ENCODE assay signal across 16 cellular contexts in the genomic region with DNA sequence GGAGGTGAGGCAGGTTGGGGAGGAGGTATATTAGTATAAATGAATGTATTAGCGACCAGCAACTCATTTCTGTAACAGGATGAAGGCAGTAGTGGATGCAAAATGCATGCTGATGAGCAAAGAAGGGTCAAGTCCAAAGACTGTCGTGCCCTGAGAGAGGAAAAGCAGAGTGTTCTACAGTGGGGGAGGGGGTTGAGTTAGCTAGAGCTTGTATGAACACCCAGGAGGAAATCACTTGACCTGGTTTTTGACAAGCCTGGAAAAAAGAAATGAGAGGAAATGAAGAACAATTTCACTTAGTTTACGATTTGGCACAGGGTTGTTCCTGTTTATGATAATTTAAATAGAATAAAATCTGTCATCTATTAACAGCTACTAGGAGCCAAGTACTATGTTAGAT.
DNase-seq lines count a peak whose midpoint lies in the region; ATAC-seq and TF ChIP-seq lines count a peak whose summit lies in the region.
"Had no signal": no experiment of that assay in that cellular context is flagged by ENCODE, and none has a peak within 500 bp of the region (broad histone marks: within the 10 kb centered on the region; RNA-seq: fewer than 3 reads in every experiment).

No MANE protein-coding gene starts in this region.

- H3K27me3 ChIP-seq in neuron (ENCODE audit: insufficient read depth, low read length) = no peaks in the 10 kb centered on the region
- H3K27me3 ChIP-seq: SJCRH30 had no signal

- H2AFZ ChIP-seq in neuron (ENCODE audit: low read depth, low read length) = peak overlapping the region; percentile 60
- H2AFZ ChIP-seq: GM23248, PC-9 had no signal

- peaks cover 21% of the 10 kb centered on the region for H3K4me1 ChIP-seq in neuron (ENCODE audit: insufficient read depth, low read length)
- H3K4me1 ChIP-seq: SJCRH30 had no signal

- peak overlapping the region; percentile 13; the same call in 1 of the 2 replicates for H3K27ac ChIP-seq in VCaP
- H3K27ac ChIP-seq: GM23248, PC-9, SJCRH30 had no signal

- peak; percentile 30 for DNase-seq in DMS53 (lab: John Stamatoyannopoulos, UW)
- no peak for DNase-seq in DMS53 treated with DMSO at 0.1 percent for 48 hours (lab: John Stamatoyannopoulos, UW; ENCODE audit: unreplicated experiment)
- peak; percentile 19 for DNase-seq in iPS-NIHi11 (ENCODE audit: low spot score)
- no peak for DNase-seq in activated naive CD4-positive, alpha-beta T cell treated with Interleukin-2 at 50 U/mL for 16 hours
- DNase-seq in stimulated activated CD4-positive, alpha-beta T cell treated with anti-CD3 and anti-CD28 coated beads, Interleukin-2, amount 100 ng/mL, for 48 hours = no peak
- DNase-seq: 8988T; CD4-positive, alpha-beta memory T cell; GM23248; HCEC 1CT; NCI-H187; NCI-H526 treated with DMSO at 0.1 percent for 48 hours; PC-9; SJCRH30 had no signal

- ATAC-seq in GM21390 (IDR thresholded peaks at IDR 0.05; ENCODE audit: unreplicated experiment) = no peak

- H3K9me3 ChIP-seq in neuron (ENCODE audit: low read length) = no peaks in the 10 kb centered on the region
- H3K9me3 ChIP-seq: SJCRH30 had no signal

- TF ChIP-seq CTCF in VCaP (conservative IDR thresholded peaks at IDR 0.05) = no peak

- H3K36me3 ChIP-seq in neuron (ENCODE audit: insufficient read depth, low read length) = no peaks in the 10 kb centered on the region
- H3K36me3 ChIP-seq: SJCRH30 had no signal

- H3K4me3 ChIP-seq in neuron (ENCODE audit: low read length) = no peak overlapping the region
- H3K4me3 ChIP-seq: GM23248, PC-9, SJCRH30 had no signal

Comparison
In these comparisons a context has a peak if more than half of its experiments do, and no peak if none do; other contexts are left out.
1. DNase-seq: peak in DMS53 (single experiment) and iPS-NIHi11 (single experiment); none in DMS53 treated with DMSO at 0.1 percent for 48 hours (single experiment), activated naive CD4-positive, alpha-beta T cell treated with Interleukin-2 at 50 U/mL for 16 hours (single experiment) and stimulated activated CD4-positive, alpha-beta T cell treated with anti-CD3 and anti-CD28 coated beads, Interleukin-2, amount 100 ng/mL, for 48 hours (0 of 2).